Comparison of ENCODE assay signal across 7 cellular contexts in genomic region chr9:35079426-35080341, GRCh38.
DNase-seq lines count a peak whose midpoint lies in the region; ATAC-seq and TF ChIP-seq lines count a peak whose summit lies in the region.

FANCG (minus strand) TSS chr9:35079942; CDS start chr9:35079524, 418 bp downstream.

- in situ Hi-C loops in astrocyte of the spinal cord (cut with HindIII; ENCODE audit: low sequenced_read_pairs) = no loop called here

- TF ChIP-seq CTCF in astrocyte of the spinal cord (IDR thresholded peaks at IDR 0.05; ENCODE audit: low read depth, low read length) (no peak), retinal pigment epithelial cell (conservative IDR thresholded peaks at IDR 0.05; ENCODE audit: low read depth, low read length) (no peak)

- ATAC-seq in GM18502 (IDR thresholded peaks at IDR 0.05; ENCODE audit: poor library complexity, unreplicated experiment) (peak; percentile 87), HG02943 (IDR thresholded peaks at IDR 0.05; ENCODE audit: low read depth, unreplicated experiment) (peak; percentile 85)

- H3K4me3 ChIP-seq in astrocyte of the spinal cord (ENCODE audit: low read depth, low read length) (peak within 1 kb of the TSS; percentile 77), retinal pigment epithelial cell (ENCODE audit: low read length) (peak within 1 kb of the TSS; percentile 81)

- DNase-seq in NCI-H1930 (lab: John Stamatoyannopoulos, UW) (peak; percentile 86 to 93), T-helper 9 cell (peak; percentile 67), astrocyte of the spinal cord (ENCODE audit: low read depth, low spot score) (peak; percentile 95), hypothalamus (lab: John Stamatoyannopoulos, UW) (peak; percentile 53 to 96 (median 86)), retinal pigment epithelial cell (ENCODE audit: low read depth) (peak; percentile 63)

Comparison
In these comparisons a context has a peak if more than half of its experiments do, and no peak if none do; other contexts are left out.
1. Peak in every context shown above with its lines: DNase-seq, ATAC-seq and H3K4me3 ChIP-seq.